ENCODE assay signal across 1 cellular context in the genomic region with DNA sequence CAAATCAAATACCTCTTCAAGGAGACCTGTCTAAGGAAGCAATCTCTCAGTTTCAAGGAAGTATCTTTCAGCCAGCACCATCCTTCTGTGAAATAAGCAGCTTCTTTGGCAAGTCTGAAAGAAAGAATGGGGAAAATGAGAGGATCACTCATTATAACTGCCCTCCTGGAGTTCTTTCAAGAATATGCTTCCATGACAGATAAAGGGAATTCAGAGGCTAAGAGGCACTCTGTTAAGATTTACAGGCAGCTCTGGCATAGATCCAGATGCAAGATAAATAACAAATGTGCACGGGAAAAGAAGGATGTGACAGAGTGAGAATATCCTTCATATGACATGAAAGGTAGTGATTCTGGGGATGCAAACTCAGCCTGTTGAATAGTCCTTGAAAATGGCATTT.
TF ChIP-seq lines count a peak whose summit lies in the region.

No MANE protein-coding gene starts in this region.

TF ChIP-seq in GM12878, 131 proteins besides CTCF, POLR2A, EP300 and RAD21 (continued from another document):
- TF ChIP-seq, protein P1, sequence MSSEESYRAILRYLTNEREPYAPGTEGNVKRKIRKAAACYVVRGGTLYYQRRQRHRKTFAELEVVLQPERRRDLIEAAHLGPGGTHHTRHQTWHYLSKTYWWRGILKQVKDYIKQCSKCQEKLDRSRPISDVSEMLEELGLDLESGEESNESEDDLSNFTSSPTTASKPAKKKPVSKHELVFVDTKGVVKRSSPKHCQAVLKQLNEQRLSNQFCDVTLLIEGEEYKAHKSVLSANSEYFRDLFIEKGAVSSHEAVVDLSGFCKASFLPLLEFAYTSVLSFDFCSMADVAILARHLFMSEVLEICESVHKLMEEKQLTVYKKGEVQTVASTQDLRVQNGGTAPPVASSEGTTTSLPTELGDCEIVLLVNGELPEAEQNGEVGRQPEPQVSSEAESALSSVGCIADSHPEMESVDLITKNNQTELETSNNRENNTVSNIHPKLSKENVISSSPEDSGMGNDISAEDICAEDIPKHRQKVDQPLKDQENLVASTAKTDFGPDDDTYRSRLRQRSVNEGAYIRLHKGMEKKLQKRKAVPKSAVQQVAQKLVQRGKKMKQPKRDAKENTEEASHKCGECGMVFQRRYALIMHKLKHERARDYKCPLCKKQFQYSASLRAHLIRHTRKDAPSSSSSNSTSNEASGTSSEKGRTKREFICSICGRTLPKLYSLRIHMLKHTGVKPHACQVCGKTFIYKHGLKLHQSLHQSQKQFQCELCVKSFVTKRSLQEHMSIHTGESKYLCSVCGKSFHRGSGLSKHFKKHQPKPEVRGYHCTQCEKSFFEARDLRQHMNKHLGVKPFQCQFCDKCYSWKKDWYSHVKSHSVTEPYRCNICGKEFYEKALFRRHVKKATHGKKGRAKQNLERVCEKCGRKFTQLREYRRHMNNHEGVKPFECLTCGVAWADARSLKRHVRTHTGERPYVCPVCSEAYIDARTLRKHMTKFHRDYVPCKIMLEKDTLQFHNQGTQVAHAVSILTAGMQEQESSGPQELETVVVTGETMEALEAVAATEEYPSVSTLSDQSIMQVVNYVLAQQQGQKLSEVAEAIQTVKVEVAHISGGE (CRISPR knock-in tag; IDR thresholded peaks at IDR 0.05) = no peak
- TF ChIP-seq TAF1 (IDR thresholded peaks at IDR 0.05; ENCODE audit: borderline replicate concordance, low read depth, low read length) = no peak
- TF ChIP-seq, protein P2, sequence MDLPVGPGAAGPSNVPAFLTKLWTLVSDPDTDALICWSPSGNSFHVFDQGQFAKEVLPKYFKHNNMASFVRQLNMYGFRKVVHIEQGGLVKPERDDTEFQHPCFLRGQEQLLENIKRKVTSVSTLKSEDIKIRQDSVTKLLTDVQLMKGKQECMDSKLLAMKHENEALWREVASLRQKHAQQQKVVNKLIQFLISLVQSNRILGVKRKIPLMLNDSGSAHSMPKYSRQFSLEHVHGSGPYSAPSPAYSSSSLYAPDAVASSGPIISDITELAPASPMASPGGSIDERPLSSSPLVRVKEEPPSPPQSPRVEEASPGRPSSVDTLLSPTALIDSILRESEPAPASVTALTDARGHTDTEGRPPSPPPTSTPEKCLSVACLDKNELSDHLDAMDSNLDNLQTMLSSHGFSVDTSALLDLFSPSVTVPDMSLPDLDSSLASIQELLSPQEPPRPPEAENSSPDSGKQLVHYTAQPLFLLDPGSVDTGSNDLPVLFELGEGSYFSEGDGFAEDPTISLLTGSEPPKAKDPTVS (IDR thresholded peaks at IDR 0.05; ENCODE audit: low read depth, low read length) = no peak
- no peak for TF ChIP-seq CHD2 (IDR thresholded peaks at IDR 0.05; ENCODE audit: borderline replicate concordance, low read depth, low read length)
